Comparison of ENCODE assay signal across 23 cellular contexts in genomic region chr15:69210574-69210973, GRCh38. TPM values are rescaled to one million over a fixed set of nuclear protein-coding genes. Genes with fewer than 3 reads are reported as not detected.
A peak's percentile ranks its signal among the peaks of the same experiment; 100 is the strongest.
DNase-seq lines count a peak whose midpoint lies in the region; ATAC-seq, FAIRE-seq and TF ChIP-seq lines count a peak whose summit lies in the region.
"Had no signal": no experiment of that assay in that cellular context is flagged by ENCODE, and none has a peak within 500 bp of the region (broad histone marks: within the 10 kb centered on the region; RNA-seq: fewer than 3 reads in every experiment).

No MANE protein-coding gene starts in this region.

- DNase-seq in A549 (ENCODE audit: low read depth in 1 of 2, low spot score in 1 of 2), result no peak
- peak; percentile 31 for DNase-seq in LNCaP clone FGC (ENCODE audit: low read depth)
- no peak for DNase-seq in left lobe of liver (ENCODE audit: low spot score)
- DNase-seq in small intestine, result peak; percentile 26
- no peak for DNase-seq in progenitor cell of endocrine pancreas (ENCODE audit: low spot score, unreplicated experiment)
- no peak for DNase-seq in pancreas
- DNase-seq in T-helper 9 cell, result no peak
- DNase-seq: 8988T; AML-193; Caco-2; Calu3; CD4-positive, alpha-beta T cell; CD8-positive, alpha-beta T cell; DMS79 treated with DMSO at 0.1 percent for 48 hours; GF-D8 had no signal

- intact Hi-C loops in pancreas (cut with DNase I), result no loop called here

- no peaks in the 10 kb centered on the region for H3K36me3 Mint-ChIP-seq in progenitor cell of endocrine pancreas (ENCODE audit: insufficient read depth)
- H3K36me3 Mint-ChIP-seq: CD8-positive, alpha-beta T cell had no signal

- no peaks in the 10 kb centered on the region for H3K9me3 ChIP-seq in A549
- H3K9me3 ChIP-seq in small intestine (ENCODE audit: control insufficient read depth, low read depth), result no peaks in the 10 kb centered on the region
- no peaks in the 10 kb centered on the region for H3K9me3 ChIP-seq in pancreas
- H3K9me3 ChIP-seq: BLaER1 treated with 17β-estradiol and CSF1 and Interleukin-3, amounts not matched to agents 10 nM and 100 nM; Caco-2 had no signal

- no peak overlapping the region for H3K4me2 ChIP-seq in A549

- H3K27me3 Mint-ChIP-seq in progenitor cell of endocrine pancreas, result no peaks in the 10 kb centered on the region
- H3K27me3 Mint-ChIP-seq: B cell; CD4-positive, alpha-beta T cell had no signal

- CTCF ChIA-PET in A549 (lab: Yijun Ruan, JAX), result interaction anchor here (0.9 to 1.7 kb wide), 3 partner anchors 9 to 151 kb away, joined by 3 to 5 read pairs (median 3); no protein-coding TSS in a partner anchor

- H3K36me3 ChIP-seq in small intestine (ENCODE audit: control insufficient read depth in 2 of 2, insufficient read depth in 2 of 2, low read length in 2 of 2) (no peaks in the 10 kb centered on the region), pancreas (no peaks in the 10 kb centered on the region)
- H3K36me3 ChIP-seq: BLaER1 treated with 17β-estradiol and CSF1 and Interleukin-3, amounts not matched to agents 10 nM and 100 nM had no signal

- peak; percentile 32 for FAIRE-seq in A549 (lab: Jason Lieb, UNC)
- FAIRE-seq in small intestine (lab: Jason Lieb, UNC), result no peak
- no peak for FAIRE-seq in pancreas (lab: Jason Lieb, UNC)
- FAIRE-seq: A204.1, G401.6, GM12891, GM19239 had no signal

- ATAC-seq in A549 (no peak), left lobe of liver (peak; percentile 17), GM21717 (IDR thresholded peaks at IDR 0.05; ENCODE audit: unreplicated experiment) (no peak), pancreas (no peak)
- ATAC-seq: CD8-positive, alpha-beta T cell had no signal

- H3K4me1 ChIP-seq in A549 (no peaks in the 10 kb centered on the region), small intestine (ENCODE audit: control insufficient read depth in 2 of 2, insufficient read depth in 1 of 2, low read depth in 1 of 2, low read length in 1 of 2) (no peaks in the 10 kb centered on the region), pancreas (no peaks in the 10 kb centered on the region)

- H3K27ac Mint-ChIP-seq in progenitor cell of endocrine pancreas, result no peak overlapping the region
- H3K27ac Mint-ChIP-seq: B cell; CD4-positive, alpha-beta T cell; CD8-positive, alpha-beta T cell had no signal

- no peaks in the 10 kb centered on the region for H3K27me3 ChIP-seq in small intestine (ENCODE audit: control insufficient read depth in 2 of 2, insufficient read depth in 2 of 2, low read length in 2 of 2)
- no peaks in the 10 kb centered on the region for H3K27me3 ChIP-seq in pancreas
- H3K27me3 ChIP-seq: BLaER1 treated with 17β-estradiol and CSF1 and Interleukin-3, amounts not matched to agents 10 nM and 100 nM had no signal

- no peak for TF ChIP-seq POLR2A in A549 (IDR thresholded peaks at IDR 0.05; ENCODE audit: low read length)

- TF ChIP-seq EP300 in A549 (IDR thresholded peaks at IDR 0.05), result no peak

- no peaks in the 10 kb centered on the region for H3K9me3 Mint-ChIP-seq in progenitor cell of endocrine pancreas (ENCODE audit: low read depth)

- no peak for TF ChIP-seq CTCF in A549 (IDR thresholded peaks at IDR 0.05)
- no peak for TF ChIP-seq CTCF in LNCaP clone FGC (IDR thresholded peaks at IDR 0.05; ENCODE audit: control insufficient read depth, extremely low read depth, insufficient read depth)
- no peak for TF ChIP-seq CTCF in progenitor cell of endocrine pancreas (IDR thresholded peaks at IDR 0.05; ENCODE audit: unreplicated experiment)
- no peak for TF ChIP-seq CTCF in pancreas (IDR thresholded peaks at IDR 0.05)

- no peak overlapping the region for H3K4me3 ChIP-seq in A549
- no peak overlapping the region for H3K4me3 ChIP-seq in LNCaP clone FGC (ENCODE audit: low read depth, low read length)
- H3K4me3 ChIP-seq in small intestine (ENCODE audit: low read depth in 1 of 2, low read length in 2 of 2), result no peak overlapping the region
- H3K4me3 ChIP-seq in pancreas, result no peak overlapping the region
- H3K4me3 ChIP-seq: BLaER1 treated with 17β-estradiol and CSF1 and Interleukin-3, amounts not matched to agents 10 nM and 100 nM had no signal

- H3K4me1 Mint-ChIP-seq in progenitor cell of endocrine pancreas (ENCODE audit: low read depth), result no peaks in the 10 kb centered on the region
- H3K4me1 Mint-ChIP-seq: B cell had no signal

- no peak for TF ChIP-seq RAD21 in A549 (conservative IDR thresholded peaks at IDR 0.05 in 1 of 2, IDR thresholded peaks at IDR 0.05 in 1 of 2)

- H3K27ac ChIP-seq in A549, result no peak overlapping the region
- no peak overlapping the region for H3K27ac ChIP-seq in small intestine (ENCODE audit: low read depth in 1 of 2, low read length in 1 of 2)
- H3K27ac ChIP-seq in pancreas, result no peak overlapping the region
- H3K27ac ChIP-seq: BLaER1 treated with 17β-estradiol and CSF1 and Interleukin-3, amounts not matched to agents 10 nM and 100 nM; C4-2B had no signal

- POLR2A ChIA-PET in A549 (lab: Yijun Ruan, JAX), result no interaction called here

- no peak overlapping the region for H3K4me3 Mint-ChIP-seq in progenitor cell of endocrine pancreas (ENCODE audit: low read depth)
- H3K4me3 Mint-ChIP-seq: B cell; CD4-positive, alpha-beta T cell; CD8-positive, alpha-beta T cell had no signal

TF ChIP-seq in A549, 52 proteins besides CTCF, POLR2A, EP300 and RAD21:
- TF ChIP-seq SMC3 (IDR thresholded peaks at IDR 0.05) (no peak), HOXB5 (CRISPR knock-in tag; IDR thresholded peaks at IDR 0.05) (no peak), NR3C1 (IDR thresholded peaks at IDR 0.05) (no peak), BHLHE40 (IDR thresholded peaks at IDR 0.05; ENCODE audit: low read depth, low read length) (no peak), FOSL2 (IDR thresholded peaks at IDR 0.05) (no peak), FOSL2 (CRISPR knock-in tag; IDR thresholded peaks at IDR 0.05) (no peak), SREBF2 (IDR thresholded peaks at IDR 0.05) (no peak), BCL3 (IDR thresholded peaks at IDR 0.05) (no peak), ESRRA (IDR thresholded peaks at IDR 0.05; ENCODE audit: borderline replicate concordance, low read length) (no peak), HDAC2 (IDR thresholded peaks at IDR 0.05) (no peak), CBX8 (IDR thresholded peaks at IDR 0.05) (no peak), CBX2 (IDR thresholded peaks at IDR 0.05; ENCODE audit: borderline replicate concordance, low read depth) (no peak), TFCP2L1 (CRISPR knock-in tag; IDR thresholded peaks at IDR 0.05) (no peak), RNF2 (IDR thresholded peaks at IDR 0.05; ENCODE audit: borderline replicate concordance, low read depth) (no peak), KDM1A (IDR thresholded peaks at IDR 0.05; ENCODE audit: low read depth) (no peak), GATA3 (IDR thresholded peaks at IDR 0.05; ENCODE audit: borderline replicate concordance) (no peak), HEYL (CRISPR knock-in tag; IDR thresholded peaks at IDR 0.05) (no peak), HMGXB4 (CRISPR knock-in tag; IDR thresholded peaks at IDR 0.05; ENCODE audit: borderline replicate concordance) (no peak), TP53 (CRISPR knock-in tag; IDR thresholded peaks at IDR 0.05) (no peak), JUN (IDR thresholded peaks at IDR 0.05) (no peak), HOXB13 (CRISPR knock-in tag; IDR thresholded peaks at IDR 0.05; ENCODE audit: low read depth) (no peak)

RNA-seq across cellular contexts. Expression of gene GLCE, which starts 50.1 kb away (rescaled TPM):
- polyA plus RNA-seq in A549 (2011; rRNA removed), result 41.8 TPM in 2 replicates
- 13.2 and 14.5 TPM in 2 replicates for polyA plus RNA-seq in A549 (2012; cell fraction: cytosol; rRNA removed)
- 6.1 and 10.1 TPM in 2 replicates for polyA plus RNA-seq in A549 (2012; cell fraction: nucleus; rRNA removed)
- 19.0 to 21.5 TPM (median 19.6 TPM) in 3 replicates for polyA plus RNA-seq in A549 (2017; fragmentation: RNase III; extraction: RNeasy Plus Mini Kit Qiagen cat#74134 plus additional on column Dnase treatment)
- polyA minus RNA-seq in A549 (2011; rRNA and poly(A)+ RNA removed), result 21.5 and 22.8 TPM in 2 replicates
- total RNA-seq in left lobe of liver, result 11.6 TPM
- polyA plus RNA-seq in small intestine, result 10 to 100 TPM; 18.2 to 38.9 (median 22.4) TPM
- 17.6 and 18.0 TPM in 2 replicates for total RNA-seq in progenitor cell of endocrine pancreas
- 10 to 100 TPM in 1 of 6 donors, 1 to 10 TPM in 5; 4.3 to 10.8 (median 5.9) TPM for total RNA-seq in pancreas
- polyA plus RNA-seq in pancreas, result 1 to 10 TPM; 2.7 to 7.5 TPM

Comparison
In these comparisons a context has a peak if more than half of its experiments do, and no peak if none do; other contexts are left out.
1. DNase-seq: peak in LNCaP clone FGC (single experiment) and small intestine (single experiment); none in A549 (0 of 2), left lobe of liver (single experiment), progenitor cell of endocrine pancreas (single experiment), pancreas (0 of 6) and T-helper 9 cell (single experiment).